Comparison of ENCODE assay signal across 8 cellular contexts in genomic region chr6:170178561-170179477, GRCh38.
DNase-seq lines count a peak whose midpoint lies in the region; ATAC-seq and TF ChIP-seq lines count a peak whose summit lies in the region.

No MANE protein-coding gene starts in this region.

- H3K27ac Mint-ChIP-seq in activated naive CD8-positive, alpha-beta T cell treated with anti-CD3 and anti-CD28 coated beads, Interleukin-2, amount 50 U/mL, for 24 hours = no peak overlapping the region

- H3K4me3 ChIP-seq in GM23248 (0 out of 2 replicates have a peak overlapping the region, but pooled peaks have one; percentile 14), fibroblast of mammary gland (ENCODE audit: control insufficient read depth, low read depth, low read length) (no peak overlapping the region), retinal pigment epithelial cell (ENCODE audit: low read length) (no peak overlapping the region)

- in situ Hi-C loops in GM23248 (cut with MboI) = no loop called here

- WGBS in GM23248 (ENCODE audit: low coverage in 1 of 2, low lambda C conversion rate in 2 of 2, missing lambda C conversion rate in 2 of 2), 2 experiments = 31 to 32% methylated on average over 29 to 30 of the region's 30 CpGs

- TF ChIP-seq POLR2A in erythroblast (IDR thresholded peaks at IDR 0.05; ENCODE audit: low read length) = no peak

- H3K9ac ChIP-seq in GM23248 = peak overlapping the region; percentile 66; the same call in 1 of the 2 replicates

- H3K27me3 Mint-ChIP-seq in activated naive CD8-positive, alpha-beta T cell treated with anti-CD3 and anti-CD28 coated beads, Interleukin-2, amount 50 U/mL, for 24 hours = no peaks in the 10 kb centered on the region

- no peaks in the 10 kb centered on the region for H3K9me3 ChIP-seq in GM23248 (ENCODE audit: low read depth)

- peaks cover 2% of the 10 kb centered on the region for H3K4me1 Mint-ChIP-seq in activated naive CD8-positive, alpha-beta T cell treated with anti-CD3 and anti-CD28 coated beads, Interleukin-2, amount 50 U/mL, for 24 hours

- no peaks in the 10 kb centered on the region for H4K20me1 ChIP-seq in GM23248 (ENCODE audit: insufficient read depth)

- H3K4me3 Mint-ChIP-seq in activated naive CD8-positive, alpha-beta T cell treated with anti-CD3 and anti-CD28 coated beads, Interleukin-2, amount 50 U/mL, for 24 hours = no peak overlapping the region

- no peaks in the 10 kb centered on the region for H3K36me3 ChIP-seq in GM23248 (ENCODE audit: low read depth)

- H3F3A ChIP-seq in GM23248 (ENCODE audit: insufficient read depth) = peaks cover 11% of the 10 kb centered on the region; the same call in 1 of the 2 replicates

- H3K4me1 ChIP-seq in GM23248 (ENCODE audit: insufficient read depth) = peaks cover 18% of the 10 kb centered on the region

- DNase-seq in GM23248 (peak; percentile 95), NCI-H510A (lab: John Stamatoyannopoulos, UW) (peak; percentile 60), fibroblast of mammary gland (ENCODE audit: low read depth) (peak; percentile 85), retinal pigment epithelial cell (ENCODE audit: low read depth) (peak; percentile 27), erythroblast (lab: John Stamatoyannopoulos, UW) (no peak)
- no peak for DNase-seq in activated naive CD8-positive, alpha-beta T cell treated with anti-CD3 and anti-CD28 coated beads, Interleukin-2, amount 50 U/mL, for 24 hours

- H3K36me3 Mint-ChIP-seq in activated naive CD8-positive, alpha-beta T cell treated with anti-CD3 and anti-CD28 coated beads, Interleukin-2, amount 50 U/mL, for 24 hours (ENCODE audit: low read depth) = peaks cover 2% of the 10 kb centered on the region

- peaks cover 6% of the 10 kb centered on the region for H3K9me3 Mint-ChIP-seq in activated naive CD8-positive, alpha-beta T cell treated with anti-CD3 and anti-CD28 coated beads, Interleukin-2, amount 50 U/mL, for 24 hours

- peak overlapping the region; percentile 74 for H3K27ac ChIP-seq in GM23248

- peak overlapping the region; percentile 74 for H3K4me2 ChIP-seq in GM23248 (ENCODE audit: unreplicated experiment)

- no peaks in the 10 kb centered on the region for H3K9me2 ChIP-seq in GM23248 (ENCODE audit: insufficient read depth)

- ATAC-seq in HG03469 (IDR thresholded peaks at IDR 0.05; ENCODE audit: unreplicated experiment) (no peak), GM21723 (IDR thresholded peaks at IDR 0.05; ENCODE audit: unreplicated experiment) (no peak)
- ATAC-seq in activated naive CD8-positive, alpha-beta T cell treated with anti-CD3 and anti-CD28 coated beads, Interleukin-2, amount 50 U/mL, for 24 hours = no peak

- H3K79me2 ChIP-seq in GM23248 (ENCODE audit: insufficient read depth) = no peaks in the 10 kb centered on the region

- no peaks in the 10 kb centered on the region for H3K27me3 ChIP-seq in GM23248 (replicated peaks; ENCODE audit: insufficient read depth)

- peak overlapping the region; percentile 75 for H2AFZ ChIP-seq in GM23248

- TF ChIP-seq CTCF in fibroblast of mammary gland (conservative IDR thresholded peaks at IDR 0.05; ENCODE audit: control insufficient read depth, insufficient read depth, low read depth, low read length) (no peak), retinal pigment epithelial cell (conservative IDR thresholded peaks at IDR 0.05; ENCODE audit: low read depth, low read length) (no peak)

Comparison
In these comparisons a context has a peak if more than half of its experiments do, and no peak if none do; other contexts are left out.
1. DNase-seq: peak in GM23248 (single experiment), NCI-H510A (single experiment), fibroblast of mammary gland (single experiment) and retinal pigment epithelial cell (single experiment); none in erythroblast (0 of 2) and activated naive CD8-positive, alpha-beta T cell treated with anti-CD3 and anti-CD28 coated beads, Interleukin-2, amount 50 U/mL, for 24 hours (single experiment).